ENCODE assay signal across 1 cellular context in genomic region chr2:88748005-88748404, GRCh38.
TF ChIP-seq lines count a peak whose summit lies in the region.

No MANE protein-coding gene starts in this region.

TF ChIP-seq in HepG2, 621 proteins besides CTCF, POLR2A, EP300 and RAD21 (continued from another document):
- TF ChIP-seq, protein P1, sequence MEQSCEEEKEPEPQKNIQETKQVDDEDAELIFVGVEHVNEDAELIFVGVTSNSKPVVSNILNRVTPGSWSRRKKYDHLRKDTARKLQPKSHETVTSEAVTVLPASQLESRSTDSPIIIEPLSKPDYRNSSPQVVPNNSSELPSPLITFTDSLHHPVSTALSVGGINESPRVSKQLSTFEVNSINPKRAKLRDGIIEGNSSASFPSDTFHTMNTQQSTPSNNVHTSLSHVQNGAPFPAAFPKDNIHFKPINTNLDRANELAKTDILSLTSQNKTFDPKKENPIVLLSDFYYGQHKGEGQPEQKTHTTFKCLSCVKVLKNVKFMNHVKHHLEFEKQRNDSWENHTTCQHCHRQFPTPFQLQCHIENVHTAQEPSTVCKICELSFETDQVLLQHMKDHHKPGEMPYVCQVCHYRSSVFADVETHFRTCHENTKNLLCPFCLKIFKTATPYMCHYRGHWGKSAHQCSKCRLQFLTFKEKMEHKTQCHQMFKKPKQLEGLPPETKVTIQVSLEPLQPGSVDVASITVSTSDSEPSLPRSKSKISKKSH (CRISPR knock-in tag; IDR thresholded peaks at IDR 0.05; ENCODE audit: borderline replicate concordance) = no peak
- TF ChIP-seq MNT (IDR thresholded peaks at IDR 0.05) = no peak
- TF ChIP-seq TBX3 (IDR thresholded peaks at IDR 0.05; ENCODE audit: borderline replicate concordance) = no peak
TF ChIP-seq in HepG2: peak in this region for 0.
